Comparison of ENCODE assay signal across 25 cellular contexts in genomic region chrX:19257001-19257400, GRCh38.
"Had no signal": no experiment of that assay in that cellular context is flagged by ENCODE, and none has a peak within 500 bp of the region (broad histone marks: within the 10 kb centered on the region; RNA-seq: fewer than 3 reads in every experiment).

No MANE protein-coding gene starts in this region.

- H3K9me3 ChIP-seq: esophagus squamous epithelium, lower lobe of right lung, neutrophil, right lobe of liver, thoracic aorta, tibial nerve, upper lobe of left lung had no signal

- FAIRE-seq: endothelial cell of umbilical vein, frontal cortex, keratinocyte, urothelium cell line had no signal

- H3K9me3 Mint-ChIP-seq: memory B cell had no signal

- H3K27me3 ChIP-seq: esophagus squamous epithelium, neutrophil, right lobe of liver, tibial nerve, upper lobe of left lung had no signal

- H3K27me3 Mint-ChIP-seq: stimulated activated memory B cell treated with anti-CD40 and anti-IgM and Interleukin-4, amounts not matched to agents 10 μg/mL and 1 μg/mL and 100 μg/mL, for 72 hours had no signal

- H3K4me3 Mint-ChIP-seq: memory B cell; natural killer cell; neural crest cell; stimulated activated memory B cell treated with anti-CD40 and anti-IgM and Interleukin-4, amounts not matched to agents 10 μg/mL and 1 μg/mL and 100 μg/mL, for 72 hours had no signal

- H3K36me3 Mint-ChIP-seq: memory B cell; natural killer cell; stimulated activated memory B cell treated with anti-CD40 and anti-IgM and Interleukin-4, amounts not matched to agents 10 μg/mL and 1 μg/mL and 100 μg/mL, for 72 hours had no signal

- H3K4me1 Mint-ChIP-seq: memory B cell; natural killer cell; neural crest cell; stimulated activated memory B cell treated with anti-CD40 and anti-IgM and Interleukin-4, amounts not matched to agents 10 μg/mL and 1 μg/mL and 100 μg/mL, for 72 hours had no signal

- H3K9ac ChIP-seq: parathyroid adenoma had no signal

- DNase-seq: dermis blood vessel endothelial cell; effector memory CD4-positive, alpha-beta T cell; esophagus squamous epithelium; left ventricle myocardium superior; lower lobe of right lung; natural killer cell; right lobe of liver; spleen; stimulated activated CD4-positive, alpha-beta T cell treated with anti-CD3 and anti-CD28 coated beads, Interleukin-4, amount 100 ng/mL, for 4 hours; stimulated activated naive CD8-positive, alpha-beta T cell treated with anti-CD3 and anti-CD28 coated beads, Interleukin-15, Interleukin-2, amounts not matched to agents 100 U/mL and 50 U/mL, for 24 hours; upper lobe of left lung had no signal

- H3K4me3 ChIP-seq: coronary artery, esophagus squamous epithelium, lower lobe of right lung, right lobe of liver, skin epidermis, spleen, thoracic aorta, tibial nerve, upper lobe of left lung had no signal

- H3K36me3 ChIP-seq: esophagus squamous epithelium, lower lobe of right lung, neutrophil, right lobe of liver, spleen, thoracic aorta, tibial nerve, upper lobe of left lung had no signal

- H3K4me1 ChIP-seq: esophagus squamous epithelium, lower lobe of right lung, parathyroid adenoma, right lobe of liver, spleen, tibial nerve, upper lobe of left lung had no signal

- H3K79me2 ChIP-seq: parathyroid adenoma had no signal

- H3K27ac Mint-ChIP-seq: memory B cell; natural killer cell; progenitor cell of endocrine pancreas; stimulated activated memory B cell treated with anti-CD40 and anti-IgM and Interleukin-4, amounts not matched to agents 10 μg/mL and 1 μg/mL and 100 μg/mL, for 72 hours had no signal

- H2AFZ ChIP-seq: parathyroid adenoma had no signal

- H3K27ac ChIP-seq: coronary artery, esophagus squamous epithelium, lower lobe of right lung, neutrophil, parathyroid adenoma, right lobe of liver, skin epidermis, spleen, thoracic aorta, tibial nerve, upper lobe of left lung had no signal
